ENCODE assay signal across 22 cellular contexts in genomic region chr1:89089962-89090361, GRCh38.
"Had no signal": no experiment of that assay in that cellular context is flagged by ENCODE, and none has a peak within 500 bp of the region (broad histone marks: within the 10 kb centered on the region; RNA-seq: fewer than 3 reads in every experiment).

No MANE protein-coding gene starts in this region.

- H3K4me1 ChIP-seq: body of pancreas, heart left ventricle, prostate gland had no signal

- H3K9me3 Mint-ChIP-seq: activated naive CD4-positive, alpha-beta T cell treated with anti-CD3 and anti-CD28 coated beads for 36 hours; activated T-cell treated with anti-CD3 and anti-CD28 coated beads, Interleukin-2, amount 50 U/mL, for 4 hours had no signal

- H3K27me3 ChIP-seq: body of pancreas, cardiac muscle cell, heart left ventricle, neutrophil, ovary had no signal

- H3K36me3 ChIP-seq: cardiac muscle cell, heart left ventricle, neutrophil, ovary, prostate gland had no signal

- H3K27ac Mint-ChIP-seq: activated naive CD4-positive, alpha-beta T cell treated with anti-CD3 and anti-CD28 coated beads for 36 hours; nephron had no signal

- ATAC-seq: activated CD4-positive, CD25-positive, alpha-beta regulatory T cell treated with anti-CD3 and anti-CD28 coated beads, Interleukin-2, amount 50 U/mL, for 24 hours; body of pancreas; esophagus mucosa; heart left ventricle; left cardiac atrium had no signal

- DNase-seq: activated CD4-positive, alpha-beta T cell treated with anti-CD3 and anti-CD28 coated beads, Interleukin-2, amount 50 U/mL, for 1 hour; activated CD8-positive, alpha-beta memory T cell treated with anti-CD3 and anti-CD28 coated beads for 24 hours; activated CD8-positive, alpha-beta memory T cell treated with anti-CD3 and anti-CD28 coated beads, Interleukin-2, amount 50 U/mL, for 4 hours; activated effector memory CD4-positive, alpha-beta T cell treated with Interleukin-2 at 50 U/mL for 16 hours; activated naive CD4-positive, alpha-beta T cell treated with anti-CD3 and anti-CD28 coated beads for 36 hours; activated T-cell treated with anti-CD3 and anti-CD28 coated beads, Interleukin-2, amount 50 U/mL, for 4 hours; anterior cingulate cortex; body of pancreas; effector memory CD4-positive, alpha-beta T cell; heart left ventricle; islet precursor cell; left cardiac atrium; ovary; stimulated activated CD4-positive, alpha-beta T cell treated with anti-CD3 and anti-CD28 coated beads, Interleukin-4, amount 100 ng/mL, for 24 hours; stimulated activated naive CD4-positive, alpha-beta T cell treated with Interleukin-2 at 50 U/mL for 16 hours had no signal

- H3K4me3 Mint-ChIP-seq: activated naive CD4-positive, alpha-beta T cell treated with anti-CD3 and anti-CD28 coated beads for 36 hours; activated T-cell treated with anti-CD3 and anti-CD28 coated beads, Interleukin-2, amount 50 U/mL, for 4 hours; nephron had no signal

- H3K4me3 ChIP-seq: body of pancreas, cardiac muscle cell, heart left ventricle, ovary, prostate gland had no signal

- H3K27ac ChIP-seq: body of pancreas, cardiac muscle cell, heart left ventricle, neutrophil, ovary, prostate gland, VCaP had no signal

- H3K9me3 ChIP-seq: body of pancreas, heart left ventricle, neutrophil, ovary, prostate gland had no signal
